Comparison of ENCODE assay signal across 1 cellular context in genomic region chr1:51689643-51690042, GRCh38.
TF ChIP-seq lines count a peak whose summit lies in the region.

No MANE protein-coding gene starts in this region.

TF ChIP-seq in WTC11, 78 proteins besides CTCF, POLR2A, EP300 and RAD21:
- TF ChIP-seq ATF2 (CRISPR knock-in tag; IDR thresholded peaks at IDR 0.05; ENCODE audit: borderline replicate concordance, low read depth): no peak
- no peak for TF ChIP-seq TCF7 (CRISPR knock-in tag; IDR thresholded peaks at IDR 0.05; ENCODE audit: low read depth)
- no peak for TF ChIP-seq JAZF1 (CRISPR knock-in tag; IDR thresholded peaks at IDR 0.05)
- TF ChIP-seq USF2 (CRISPR knock-in tag; IDR thresholded peaks at IDR 0.05): no peak
- TF ChIP-seq GTF2I (CRISPR knock-in tag; conservative IDR thresholded peaks at IDR 0.05): no peak
- no peak for TF ChIP-seq USF1 (CRISPR knock-in tag; IDR thresholded peaks at IDR 0.05)
- no peak for TF ChIP-seq ZNF425 (CRISPR knock-in tag; conservative IDR thresholded peaks at IDR 0.05)
- no peak for TF ChIP-seq MLX (CRISPR knock-in tag; IDR thresholded peaks at IDR 0.05)
- TF ChIP-seq TEAD4 (CRISPR knock-in tag; IDR thresholded peaks at IDR 0.05): no peak
- no peak for TF ChIP-seq NR1H2 (CRISPR knock-in tag; IDR thresholded peaks at IDR 0.05)
TF ChIP-seq in WTC11: peak in this region for 0.
